ENCODE assay signal across 8 cellular contexts in the genomic region with DNA sequence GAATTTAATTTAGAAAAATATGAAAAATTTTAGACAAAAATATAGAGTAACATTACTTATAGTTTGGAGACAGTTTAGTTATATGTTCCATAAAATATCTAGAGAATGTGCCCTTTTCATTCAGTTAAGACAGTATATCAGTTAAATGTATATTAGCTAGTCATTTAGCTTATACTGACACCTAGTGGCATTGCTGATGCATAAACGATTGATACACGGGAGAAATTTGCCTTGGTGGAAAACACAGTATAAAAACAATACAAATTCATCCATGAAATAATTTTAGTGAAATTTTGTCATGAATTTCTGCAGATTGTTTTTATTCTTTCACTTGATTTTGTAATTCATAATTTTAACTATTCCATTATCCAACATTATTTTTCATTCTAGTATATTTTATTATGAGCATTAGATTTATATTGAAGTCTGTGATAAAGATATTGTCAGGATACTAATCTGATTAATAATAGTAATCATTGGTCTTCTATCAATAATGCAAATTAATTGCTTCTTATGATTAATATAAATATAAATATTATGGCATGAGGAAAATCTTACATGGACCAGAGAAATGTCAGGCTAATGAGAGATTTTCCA.
DNase-seq lines count a peak whose midpoint lies in the region; ATAC-seq and TF ChIP-seq lines count a peak whose summit lies in the region.

No MANE protein-coding gene starts in this region.

- DNase-seq in DMS 273 (lab: John Stamatoyannopoulos, UW; ENCODE audit: unreplicated experiment) (peak; percentile 53), DMS 273 treated with DMSO at 0.1 percent for 48 hours (lab: John Stamatoyannopoulos, UW) (no peak), GM23338 (ENCODE audit: low spot score) (peak; percentile 54), LoVo (ENCODE audit: low spot score) (peak; percentile 71), SK-N-SH (peak; percentile 9), foreskin keratinocyte (peak in 1 of 2 donors; percentile 25), spleen (no peak)
- DNase-seq in effector CD8-positive, alpha-beta T cell (lab: John Stamatoyannopoulos, UW) = no peak

- H3K4me1 ChIP-seq in GM23338 (ENCODE audit: insufficient read depth) (no peaks in the 10 kb centered on the region), SK-N-SH (ENCODE audit: control insufficient read depth in 1 of 2, insufficient read depth in 2 of 2, low read depth in 1 of 2, low read length in 1 of 2) (no peaks in the 10 kb centered on the region; a peak in 1 of 4 replicates), foreskin keratinocyte (peaks cover 9% of the 10 kb centered on the region), spleen (no peaks in the 10 kb centered on the region)

- H3K27me3 ChIP-seq in GM23338 (ENCODE audit: insufficient read depth) (no peaks in the 10 kb centered on the region), SK-N-SH (ENCODE audit: insufficient read depth) (no peaks in the 10 kb centered on the region; the same call in 1 of the 2 replicates), foreskin keratinocyte (no peaks in the 10 kb centered on the region), spleen (replicated peaks in 1 of 7) (no peaks in the 10 kb centered on the region)

- H3K4me2 ChIP-seq in GM23338 (no peak overlapping the region), SK-N-SH (no peak overlapping the region)

- H3K36me3 ChIP-seq in GM23338 (ENCODE audit: insufficient read depth) (no peaks in the 10 kb centered on the region), SK-N-SH (replicated peaks in 1 of 2; ENCODE audit: control insufficient read depth in 1 of 2, insufficient read depth in 2 of 2, low read length in 1 of 2) (no peaks in the 10 kb centered on the region), spleen (no peaks in the 10 kb centered on the region)

- TF ChIP-seq POLR2A in spleen (IDR thresholded peaks at IDR 0.05) = no peak

- WGBS in SK-N-SH (ENCODE audit: low lambda C conversion rate) = 0% methylated on average over 2 of the region's 2 CpGs
- WGBS in spleen, 5 donors = 0% methylated on average over 2 of the region's 2 CpGs

- H3K79me2 ChIP-seq in GM23338 (replicated peaks; ENCODE audit: insufficient read depth) (no peaks in the 10 kb centered on the region), SK-N-SH (ENCODE audit: insufficient read depth) (no peaks in the 10 kb centered on the region)

- H2AFZ ChIP-seq in GM23338 = no peak overlapping the region
- no peak overlapping the region for H2AFZ ChIP-seq in SK-N-SH (ENCODE audit: low read depth)

- H3K27me3 Mint-ChIP-seq in GM23338 (ENCODE audit: insufficient read depth, low read depth, poor library complexity) = no peaks in the 10 kb centered on the region

- H4K20me1 ChIP-seq in GM23338 (replicated peaks; ENCODE audit: insufficient read depth) (no peaks in the 10 kb centered on the region), SK-N-SH (ENCODE audit: insufficient read depth) (no peaks in the 10 kb centered on the region)

- H3K4me3 Mint-ChIP-seq in GM23338 = no peak overlapping the region

- TF ChIP-seq RAD21 in SK-N-SH (IDR thresholded peaks at IDR 0.05; ENCODE audit: low read length) = peak; percentile 84

- H3K9me3 ChIP-seq in SK-N-SH (no peaks in the 10 kb centered on the region), spleen (no peaks in the 10 kb centered on the region)

- no peak overlapping the region for H3K9ac ChIP-seq in SK-N-SH

- H3K27ac ChIP-seq in GM23338 (ENCODE audit: low read depth) = no peak overlapping the region
- no peak overlapping the region for H3K27ac ChIP-seq in SK-N-SH (ENCODE audit: low read depth in 2 of 2, low read length in 1 of 2)
- H3K27ac ChIP-seq in foreskin keratinocyte = no peak overlapping the region
- H3K27ac ChIP-seq in spleen = no peak overlapping the region

- TF ChIP-seq EP300 in SK-N-SH (IDR thresholded peaks at IDR 0.05; ENCODE audit: borderline replicate concordance in 1 of 2, low read depth in 1 of 2, low read length in 1 of 2) = no peak

- H3K4me1 Mint-ChIP-seq in GM23338 = peaks cover 12% of the 10 kb centered on the region

- TF ChIP-seq CTCF in GM23338 (conservative IDR thresholded peaks at IDR 0.05; ENCODE audit: low read depth in 2 of 2) (peak; percentile 63 to 91), SK-N-SH (IDR thresholded peaks at IDR 0.05) (peak; percentile 93), foreskin keratinocyte (conservative IDR thresholded peaks at IDR 0.05) (peak; percentile 88), spleen (IDR thresholded peaks at IDR 0.05 in 8 of 11, conservative IDR thresholded peaks at IDR 0.05 in 3 of 11) (peak in 9 of 11 experiments; percentile 10 to 65 (median 63))

- POLR2A ChIA-PET in SK-N-SH (lab: Yijun Ruan, JAX) = no interaction called here

- CTCF ChIA-PET in SK-N-SH (lab: Yijun Ruan, JAX) = interaction anchor here (0.8 to 2.0 kb wide), 13 partner anchors 9 to 961 kb away, joined by 3 to 14 read pairs (median 3); no protein-coding TSS in a partner anchor

- H3F3A ChIP-seq in GM23338 (replicated peaks; ENCODE audit: low read depth) (no peaks in the 10 kb centered on the region), SK-N-SH (replicated peaks; ENCODE audit: insufficient read depth) (no peaks in the 10 kb centered on the region)

- H3K4me3 ChIP-seq in GM23338 (no peak overlapping the region), SK-N-SH (ENCODE audit: low read depth in 2 of 2, low read length in 1 of 2) (no peak overlapping the region; a peak in 1 of 4 replicates), spleen (no peak overlapping the region)

- H3K27ac Mint-ChIP-seq in GM23338 = no peak overlapping the region

- H3K9me2 ChIP-seq in GM23338 (ENCODE audit: insufficient read depth) (no peaks in the 10 kb centered on the region), SK-N-SH (no peaks in the 10 kb centered on the region)

- intact Hi-C loops in spleen (cut with DNase I; ENCODE audit: low total_unique reads) = loop anchor here (5.0 to 10.0 kb wide), 2 partner anchors 555 to 597 kb away; no protein-coding TSS in a partner anchor

- no peaks in the 10 kb centered on the region for H3K9me3 Mint-ChIP-seq in GM23338

- no peaks in the 10 kb centered on the region for H3K36me3 Mint-ChIP-seq in GM23338 (ENCODE audit: low read depth)

- no peak for ATAC-seq in GM23338
- peak; percentile 35 for ATAC-seq in foreskin keratinocyte

TF ChIP-seq in GM23338, 12 proteins besides CTCF, POLR2A, EP300 and RAD21 (continues in another document):
- TF ChIP-seq NANOG (IDR thresholded peaks at IDR 0.05; ENCODE audit: borderline replicate concordance) (no peak), EZH2 (IDR thresholded peaks at IDR 0.05; ENCODE audit: low read depth, unreplicated experiment) (no peak), POLR2AphosphoS5 (IDR thresholded peaks at IDR 0.05; ENCODE audit: low read depth) (no peak), ZNF114 (CRISPR knock-in tag; IDR thresholded peaks at IDR 0.05) (no peak)
- TF ChIP-seq, protein P1, sequence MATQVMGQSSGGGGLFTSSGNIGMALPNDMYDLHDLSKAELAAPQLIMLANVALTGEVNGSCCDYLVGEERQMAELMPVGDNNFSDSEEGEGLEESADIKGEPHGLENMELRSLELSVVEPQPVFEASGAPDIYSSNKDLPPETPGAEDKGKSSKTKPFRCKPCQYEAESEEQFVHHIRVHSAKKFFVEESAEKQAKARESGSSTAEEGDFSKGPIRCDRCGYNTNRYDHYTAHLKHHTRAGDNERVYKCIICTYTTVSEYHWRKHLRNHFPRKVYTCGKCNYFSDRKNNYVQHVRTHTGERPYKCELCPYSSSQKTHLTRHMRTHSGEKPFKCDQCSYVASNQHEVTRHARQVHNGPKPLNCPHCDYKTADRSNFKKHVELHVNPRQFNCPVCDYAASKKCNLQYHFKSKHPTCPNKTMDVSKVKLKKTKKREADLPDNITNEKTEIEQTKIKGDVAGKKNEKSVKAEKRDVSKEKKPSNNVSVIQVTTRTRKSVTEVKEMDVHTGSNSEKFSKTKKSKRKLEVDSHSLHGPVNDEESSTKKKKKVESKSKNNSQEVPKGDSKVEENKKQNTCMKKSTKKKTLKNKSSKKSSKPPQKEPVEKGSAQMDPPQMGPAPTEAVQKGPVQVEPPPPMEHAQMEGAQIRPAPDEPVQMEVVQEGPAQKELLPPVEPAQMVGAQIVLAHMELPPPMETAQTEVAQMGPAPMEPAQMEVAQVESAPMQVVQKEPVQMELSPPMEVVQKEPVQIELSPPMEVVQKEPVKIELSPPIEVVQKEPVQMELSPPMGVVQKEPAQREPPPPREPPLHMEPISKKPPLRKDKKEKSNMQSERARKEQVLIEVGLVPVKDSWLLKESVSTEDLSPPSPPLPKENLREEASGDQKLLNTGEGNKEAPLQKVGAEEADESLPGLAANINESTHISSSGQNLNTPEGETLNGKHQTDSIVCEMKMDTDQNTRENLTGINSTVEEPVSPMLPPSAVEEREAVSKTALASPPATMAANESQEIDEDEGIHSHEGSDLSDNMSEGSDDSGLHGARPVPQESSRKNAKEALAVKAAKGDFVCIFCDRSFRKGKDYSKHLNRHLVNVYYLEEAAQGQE (IDR thresholded peaks at IDR 0.05; ENCODE audit: unreplicated experiment) = no peak

TF ChIP-seq in SK-N-SH, 30 proteins besides CTCF, POLR2A, EP300 and RAD21:
- TF ChIP-seq SMC3 (IDR thresholded peaks at IDR 0.05; ENCODE audit: low read depth, low read length) = peak; percentile 68
- TF ChIP-seq, protein P2, sequence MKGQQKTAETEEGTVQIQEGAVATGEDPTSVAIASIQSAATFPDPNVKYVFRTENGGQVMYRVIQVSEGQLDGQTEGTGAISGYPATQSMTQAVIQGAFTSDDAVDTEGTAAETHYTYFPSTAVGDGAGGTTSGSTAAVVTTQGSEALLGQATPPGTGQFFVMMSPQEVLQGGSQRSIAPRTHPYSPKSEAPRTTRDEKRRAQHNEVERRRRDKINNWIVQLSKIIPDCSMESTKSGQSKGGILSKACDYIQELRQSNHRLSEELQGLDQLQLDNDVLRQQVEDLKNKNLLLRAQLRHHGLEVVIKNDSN (IDR thresholded peaks at IDR 0.05; ENCODE audit: borderline replicate concordance, low read depth) = no peak

Comparison
In these comparisons a context has a peak if more than half of its experiments do, and no peak if none do; other contexts are left out.
1. DNase-seq: peak in DMS 273 (single experiment), GM23338 (single experiment), LoVo (single experiment) and SK-N-SH (single experiment); none in DMS 273 treated with DMSO at 0.1 percent for 48 hours (single experiment), spleen (single experiment) and effector CD8-positive, alpha-beta T cell (single experiment).
2. Peak in every context shown above with its lines, with median percentiles within 50 percentile points of each other: CTCF ChIP-seq.